ENCODE assay signal across 8 cellular contexts in genomic region chr12:130013771-130014484, GRCh38.
DNase-seq lines count a peak whose midpoint lies in the region; ATAC-seq and TF ChIP-seq lines count a peak whose summit lies in the region.

No MANE protein-coding gene starts in this region.

- no peak overlapping the region for H3K4me3 Mint-ChIP-seq in CD14-positive monocyte

- intact Hi-C loops in CD14-positive monocyte (cut with micrococcal nuclease) = loop anchor here in 1 of 2 donors (10.0 kb wide), 1 partner anchor 1369 kb away; no protein-coding TSS in a partner anchor

- no peak overlapping the region for H3K27ac Mint-ChIP-seq in CD14-positive monocyte

- H3K27me3 Mint-ChIP-seq in CD14-positive monocyte (ENCODE audit: low read depth in 3 of 3) = peaks cover 0 to 7% (median 4%) of the 10 kb centered on the region in 3 donors

- no peaks in the 10 kb centered on the region for H3K36me3 Mint-ChIP-seq in CD14-positive monocyte

- H3K9me3 Mint-ChIP-seq in CD14-positive monocyte = no peaks in the 10 kb centered on the region

- peak; percentile 67 for TF ChIP-seq CTCF in CD14-positive monocyte (IDR thresholded peaks at IDR 0.05)

- DNase-seq in CD14-positive monocyte (ENCODE audit: low spot score) (no peak), Kasumi-1 (lab: John Stamatoyannopoulos, UW) (peak; percentile 22 to 43), SK-N-DZ (ENCODE audit: low spot score) (peak; percentile 70), dermis blood vessel endothelial cell (peak; percentile 59), medulla oblongata (ENCODE audit: extremely low spot score) (peak; percentile 82), superior temporal gyrus (ENCODE audit: extremely low spot score) (peak; percentile 94)

- no peaks in the 10 kb centered on the region for H3K4me1 Mint-ChIP-seq in CD14-positive monocyte

- ATAC-seq in GM19351 (IDR thresholded peaks at IDR 0.05; ENCODE audit: unreplicated experiment) = peak; percentile 71
- ATAC-seq in HG02623 (IDR thresholded peaks at IDR 0.05; ENCODE audit: unreplicated experiment) = no peak
